In the genomic region with DNA sequence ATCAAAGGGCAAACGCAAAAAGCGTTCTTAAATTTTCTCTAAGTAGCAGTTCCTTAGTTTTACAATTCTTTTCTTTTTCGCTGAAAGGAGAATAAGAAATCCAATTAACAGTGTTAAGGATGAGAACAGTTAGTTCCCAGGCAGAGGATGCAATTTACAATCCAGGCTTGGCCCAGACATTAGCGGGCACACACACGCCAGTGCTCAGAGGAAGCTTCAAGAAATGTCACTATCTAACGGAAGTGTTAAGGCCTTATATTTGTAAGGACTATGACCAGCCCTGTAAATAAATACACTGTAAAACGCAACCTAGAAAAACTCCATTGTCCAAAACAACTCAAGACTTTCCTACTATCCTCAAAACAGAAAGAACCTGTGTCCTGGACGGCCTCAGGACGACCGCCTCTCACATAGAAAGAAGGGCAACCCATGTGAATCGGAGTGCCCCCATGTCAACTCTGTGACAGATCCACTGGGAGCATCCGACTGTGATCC, we compare ENCODE assay signal across 8 cellular contexts. TPM values are rescaled to one million over a fixed set of nuclear protein-coding genes. Genes with fewer than 3 reads are reported as not detected.
A peak's percentile ranks its signal among the peaks of the same experiment; 100 is the strongest.
DNase-seq lines count a peak whose midpoint lies in the region; ATAC-seq and FAIRE-seq lines count a peak whose summit lies in the region.

No MANE protein-coding gene starts in this region.

- ATAC-seq in naive B cell (ENCODE audit: low read depth in 2 of 2) (no peak), left lobe of liver (no peak)

- peak overlapping the region; percentile 87 for H3K4me3 ChIP-seq in NT2/D1 (ENCODE audit: insufficient read length, low read depth)
- H3K4me3 ChIP-seq in duodenal mucosa (ENCODE audit: low read depth in 1 of 2, low read length in 2 of 2), result peak overlapping the region; percentile 88 to 91

- H3K9ac ChIP-seq in NT2/D1 (ENCODE audit: insufficient read length, low read depth) (peak overlapping the region; percentile 94), duodenal mucosa (ENCODE audit: low read depth in 1 of 2, low read length in 2 of 2) (peak overlapping the region; percentile 81 to 91)

- H3K4me3 Mint-ChIP-seq in naive B cell, result peak overlapping the region; percentile 90 to 100 (median 98)

- H3K9me3 ChIP-seq in NT2/D1 (ENCODE audit: insufficient read depth, low read length) (no peaks in the 10 kb centered on the region), duodenal mucosa (ENCODE audit: control insufficient read depth in 1 of 2, low read length in 2 of 2) (no peaks in the 10 kb centered on the region)

- DNase-seq in NCI-H1092 treated with DMSO at 0.1 percent for 48 hours (lab: John Stamatoyannopoulos, UW) (peak; percentile 35), NCI-H1092 (lab: John Stamatoyannopoulos, UW) (no peak), NT2/D1 (ENCODE audit: low read depth, low spot score) (no peak), naive B cell (no peak), frontal cortex (ENCODE audit: low spot score in 2 of 2) (no peak), cerebellum (ENCODE audit: low spot score) (no peak), left lobe of liver (ENCODE audit: low spot score) (no peak)

- peak overlapping the region; percentile 78 to 98 (median 96) for H3K27ac Mint-ChIP-seq in naive B cell

- H3K9me3 Mint-ChIP-seq in naive B cell, result no peaks in the 10 kb centered on the region

- peaks cover 2% of the 10 kb centered on the region for H3K4me1 ChIP-seq in NT2/D1 (ENCODE audit: insufficient read depth, insufficient read length)
- peaks cover 14 to 27% of the 10 kb centered on the region in 2 donors for H3K4me1 ChIP-seq in duodenal mucosa (ENCODE audit: control insufficient read depth in 1 of 2, insufficient read depth in 2 of 2, low read length in 2 of 2)

- H3K36me3 Mint-ChIP-seq in naive B cell, result peaks cover 0 to 7% of the 10 kb centered on the region in 2 donors

- H3K4me1 Mint-ChIP-seq in naive B cell, result peaks cover 28 to 56% (median 41%) of the 10 kb centered on the region in 3 donors

- H3K27ac ChIP-seq in duodenal mucosa (ENCODE audit: low read depth, low read length), result peak overlapping the region; percentile 87

- no peak for FAIRE-seq in frontal cortex (lab: Jason Lieb, UNC)

- H3K36me3 ChIP-seq in NT2/D1 (ENCODE audit: insufficient read depth, insufficient read length, low read length), result no peaks in the 10 kb centered on the region
- no peaks in the 10 kb centered on the region for H3K36me3 ChIP-seq in duodenal mucosa (ENCODE audit: control insufficient read depth in 1 of 2, insufficient read depth in 2 of 2, low read length in 2 of 2)

- H3K27me3 ChIP-seq in NT2/D1 (ENCODE audit: insufficient read depth, insufficient read length) (no peaks in the 10 kb centered on the region), duodenal mucosa (ENCODE audit: control insufficient read depth in 1 of 2, insufficient read depth in 2 of 2, low read length in 2 of 2) (no peaks in the 10 kb centered on the region)

- no peaks in the 10 kb centered on the region for H3K27me3 Mint-ChIP-seq in naive B cell

RNA-seq across cellular contexts. Expression of a gene that starts 1.3 kb away (rescaled TPM):
- 10 to 100 TPM; 36.8 to 90.1 (median 81.0) TPM for polyA plus RNA-seq in naive B cell (ENCODE audit: low read depth in 6 of 6)
- 149 TPM for total RNA-seq in frontal cortex
- 171 TPM for total RNA-seq in cerebellum
- 13.2 TPM for total RNA-seq in left lobe of liver

Comparison
In these comparisons a context has a peak if more than half of its experiments do, and no peak if none do; other contexts are left out.
1. RNA of a gene that starts 1.3 kb away (total RNA-seq): 171 TPM in cerebellum (single experiment) and 149 TPM in frontal cortex (single experiment); 13.2 TPM in left lobe of liver (single experiment); every median in the first group is over 10 times any median in the second.